ENCODE assay signal across 15 cellular contexts in the genomic region with DNA sequence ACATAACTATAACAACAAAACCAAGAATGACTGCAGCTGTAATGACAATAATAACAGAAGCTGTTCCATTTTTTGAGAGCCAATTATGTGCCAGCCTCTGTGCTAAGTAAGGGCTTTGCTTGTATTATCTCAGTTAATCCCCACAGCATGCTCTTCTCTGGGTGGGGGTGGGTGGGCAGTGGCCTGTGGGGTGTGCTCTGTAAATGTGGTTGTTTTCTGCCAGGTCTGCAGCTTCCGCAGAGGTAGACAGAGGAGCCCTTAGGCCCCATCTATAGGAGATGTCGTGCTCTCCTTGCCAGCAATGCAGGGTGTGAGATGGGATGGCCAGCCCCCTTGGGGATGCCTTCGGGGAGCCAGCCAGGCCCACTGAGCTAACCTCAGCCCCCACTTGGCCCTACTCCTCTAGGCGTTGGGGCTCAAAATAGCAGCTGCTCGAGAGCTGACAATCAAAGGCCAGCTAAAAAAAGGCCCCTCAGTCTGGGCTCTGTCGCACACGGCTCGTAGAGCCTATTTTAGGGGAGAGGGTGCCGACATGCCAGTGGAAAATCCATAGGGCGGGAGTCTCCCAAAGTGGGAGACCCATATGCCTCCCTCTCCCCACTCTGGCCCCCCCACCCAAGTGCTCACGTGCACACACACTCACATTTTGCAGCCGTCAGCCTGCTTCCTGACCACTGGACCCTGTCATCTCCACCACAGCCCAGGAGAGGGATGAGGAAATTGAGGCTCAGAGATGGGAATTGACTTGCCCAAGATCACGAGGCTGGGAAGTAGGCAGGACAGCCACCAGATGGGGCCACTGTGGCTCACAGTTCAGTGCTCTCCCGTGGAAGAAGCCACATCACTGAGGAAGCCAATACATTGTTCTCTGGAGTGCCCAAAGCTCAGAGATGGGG. TPM values are rescaled to one million over a fixed set of nuclear protein-coding genes. Genes with fewer than 3 reads are reported as not detected.
DNase-seq lines count a peak whose midpoint lies in the region; ATAC-seq, FAIRE-seq and TF ChIP-seq lines count a peak whose summit lies in the region.
"Had no signal": no experiment of that assay in that cellular context is flagged by ENCODE, and none has a peak within 500 bp of the region (broad histone marks: within the 10 kb centered on the region; RNA-seq: fewer than 3 reads in every experiment).

No MANE protein-coding gene starts in this region.

- no peak overlapping the region for H2BK20ac ChIP-seq in H1 (ENCODE audit: low read length)

- peaks cover 0 to 6% (median 3%) of the 10 kb centered on the region in 4 experiments; a peak in 4 of 7 replicates for H3K4me1 ChIP-seq in H1 (replicated peaks in 1 of 4; ENCODE audit: control insufficient read depth in 3 of 4, insufficient read depth in 4 of 4, low read length in 3 of 4)
- H3K4me1 ChIP-seq in muscle layer of colon (ENCODE audit: insufficient read depth, low read length), result peaks cover 69% of the 10 kb centered on the region

- FAIRE-seq in H1 (lab: Jason Lieb, UNC), result no peak
- FAIRE-seq: A204.1 had no signal

- H3K23me2 ChIP-seq in H1 (ENCODE audit: low read depth, low read length), result no peaks in the 10 kb centered on the region

- POLR2A ChIA-PET in H1 (lab: Charles Lee; ENCODE audit: partially characterized antibody), result interaction anchor here (1.2 to 1.5 kb wide), 2 partner anchors 10 to 22 kb away, joined by 5 read pairs; partner anchors contain the start of gene PDP2

- no peak overlapping the region for H2AFZ ChIP-seq in H1 (ENCODE audit: low read length)

- H2BK12ac ChIP-seq in H1 (ENCODE audit: low read depth, low read length), result no peak overlapping the region

- no peak overlapping the region for H4K5ac ChIP-seq in H1 (ENCODE audit: insufficient read length, low read depth, low read length)

- H3K4me3 ChIP-seq in H1 (ENCODE audit: extremely low read depth in 1 of 4, insufficient read depth in 2 of 4, low read depth in 3 of 4, low read length in 4 of 4) (no peak overlapping the region), muscle layer of colon (ENCODE audit: low read depth in 1 of 2, low read length in 2 of 2) (no peak overlapping the region)
- H3K4me3 ChIP-seq: skin epidermis had no signal

- TF ChIP-seq CTCF in H1 (IDR thresholded peaks at IDR 0.05; ENCODE audit: control extremely low read depth in 1 of 3, insufficient read depth in 1 of 3, low read depth in 1 of 3, low read length in 3 of 3), result no peak

- no peak for TF ChIP-seq POLR2A in H1 (IDR thresholded peaks at IDR 0.05; ENCODE audit: control extremely low read depth in 1 of 2, low read depth in 2 of 2, low read length in 2 of 2)

- H3K4me2 ChIP-seq in H1 (ENCODE audit: insufficient read depth in 1 of 2, low read depth in 2 of 2, low read length in 2 of 2), result no peak overlapping the region

- H4K91ac ChIP-seq in H1 (replicated peaks; ENCODE audit: insufficient read length, low read length), result no peak overlapping the region

- 81% methylated on average over 14 of the region's 14 CpGs; no CpG with 5 or more reads in 1 of the 2 experiments for WGBS in H1 (ENCODE audit: extremely low coverage in 1 of 2, insufficient coverage in 1 of 2, insufficient read length in 1 of 2, insufficient replicate concordance in 2 of 2, low coverage in 1 of 2, low lambda C conversion rate in 2 of 2, missing lambda C conversion rate in 1 of 2), 2 experiments

- H3K36me3 ChIP-seq in H1 (ENCODE audit: control insufficient read depth in 2 of 4, insufficient read depth in 4 of 4, low read length in 3 of 4) (no peaks in the 10 kb centered on the region), muscle layer of colon (ENCODE audit: insufficient read depth, low read length) (no peaks in the 10 kb centered on the region)

- no peak overlapping the region for H3K56ac ChIP-seq in H1 (replicated peaks; ENCODE audit: insufficient read length, low read depth, low read length)

- H3K23ac ChIP-seq in H1 (ENCODE audit: insufficient read length), result no peak overlapping the region

- no peak for ATAC-seq in HG02840 (IDR thresholded peaks at IDR 0.05; ENCODE audit: low FRiP score, unreplicated experiment)
- ATAC-seq: activated CD8-positive, alpha-beta T cell treated with anti-CD3 and anti-CD28 coated beads, Interleukin-2, amount 10 ng/mL, durations not matched to agents 7 days and 5 days; PC-3 had no signal

- CTCF ChIA-PET in H1 (lab: Charles Lee; ENCODE audit: partially characterized antibody), result interaction anchor here (0.9 to 42.0 kb wide), 6 partner anchors 4 to 66 kb away, joined by 3 to 1009 read pairs (median 5); partner anchors contain the start of genes CDH16, CES3, PDP2 and RRAD

- H2BK15ac ChIP-seq in H1 (ENCODE audit: low read length), result 0 out of 2 replicates have a peak overlapping the region, but pooled peaks have one; percentile 10

- H2BK120ac ChIP-seq in H1 (replicated peaks; ENCODE audit: low read depth, low read length), result no peak overlapping the region

- no peak overlapping the region for H3K9ac ChIP-seq in H1 (replicated peaks in 1 of 4; ENCODE audit: extremely low read depth in 1 of 4, low read depth in 3 of 4, low read length in 3 of 4)
- no peak overlapping the region for H3K9ac ChIP-seq in muscle layer of colon (ENCODE audit: low read length)

- no peaks in the 10 kb centered on the region; a peak in 1 of 7 replicates for H3K27me3 ChIP-seq in H1 (replicated peaks in 1 of 4; ENCODE audit: control insufficient read depth in 3 of 4, extremely low read depth in 1 of 4, insufficient read depth in 3 of 4, low read length in 3 of 4)
- H3K27me3 ChIP-seq in muscle layer of colon (ENCODE audit: control insufficient read depth in 1 of 2, insufficient read depth in 2 of 2, low read length in 2 of 2), result no peaks in the 10 kb centered on the region

- H3K27ac ChIP-seq in H1 (ENCODE audit: low read depth, low read length), result no peak overlapping the region
- peak overlapping the region; percentile 15 for H3K27ac ChIP-seq in muscle layer of colon (ENCODE audit: low read depth, low read length)
- H3K27ac ChIP-seq: HL-60 had no signal

- no peaks in the 10 kb centered on the region for H3K9me3 ChIP-seq in H1 (ENCODE audit: insufficient read depth in 2 of 2, low read depth in 1 of 2, low read length in 1 of 2)
- no peaks in the 10 kb centered on the region for H3K9me3 ChIP-seq in muscle layer of colon (ENCODE audit: low read length)

- DNase-seq in 8988T (peak; percentile 28), H1 (ENCODE audit: low read depth in 1 of 2, low spot score in 2 of 2) (no peak), DMS 273 treated with DMSO at 0.1 percent for 48 hours (lab: John Stamatoyannopoulos, UW) (no peak), retina (no peak)
- DNase-seq: activated CD8-positive, alpha-beta T cell treated with anti-CD3 and anti-CD28 coated beads, Interleukin-2, amount 10 ng/mL, durations not matched to agents 7 days and 5 days; activated naive CD4-positive, alpha-beta T cell; COR-L47; PC-3; trophoblast cell had no signal

- no peak overlapping the region for H2AK5ac ChIP-seq in H1 (ENCODE audit: low read depth, low read length)

- no peak overlapping the region for H3K14ac ChIP-seq in H1 (ENCODE audit: insufficient read length)

- TF ChIP-seq EP300 in H1 (IDR thresholded peaks at IDR 0.05; ENCODE audit: borderline replicate concordance in 1 of 2, low read depth in 2 of 2, low read length in 2 of 2), result no peak

- H4K8ac ChIP-seq in H1 (ENCODE audit: extremely low read depth, insufficient read depth, low read length), result no peak overlapping the region

- no peaks in the 10 kb centered on the region for H3K79me1 ChIP-seq in H1 (ENCODE audit: low read depth, low read length)

- no peak for TF ChIP-seq RAD21 in H1 (IDR thresholded peaks at IDR 0.05 in 1 of 2, conservative IDR thresholded peaks at IDR 0.05 in 1 of 2; ENCODE audit: low read depth in 2 of 2, low read length in 2 of 2)

- H3K4ac ChIP-seq in H1 (replicated peaks; ENCODE audit: insufficient read length, low read depth, low read length), result no peak overlapping the region

- H4K20me1 ChIP-seq in H1 (replicated peaks in 1 of 2; ENCODE audit: control insufficient read depth in 1 of 2, insufficient read depth in 2 of 2, low read length in 2 of 2), result no peaks in the 10 kb centered on the region

- H2BK5ac ChIP-seq in H1 (ENCODE audit: low read depth, low read length), result no peak overlapping the region

- no peaks in the 10 kb centered on the region for H3K79me2 ChIP-seq in H1 (ENCODE audit: control insufficient read depth in 1 of 2, insufficient read depth in 2 of 2, low read length in 2 of 2)

- H3K18ac ChIP-seq in H1 (ENCODE audit: extremely low read depth, low read length), result no peak overlapping the region

RNA-seq across cellular contexts. Expression of gene CDH16, which starts 15.8 kb away (rescaled TPM):
- total RNA-seq in H1 (2021; fragmentation: NEBNext Ultra II Directional; extraction: Animal tissue kit (Norgen Biotek cat#: 25700)), result not detected in 2 replicates
- not detected in 2 replicates for polyA plus RNA-seq in H1 (2011; rRNA removed)
- not detected for polyA plus RNA-seq in H1 (2011; cell fraction: cytosol; rRNA removed)
- not detected for polyA plus RNA-seq in H1 (2011; cell fraction: nucleus; rRNA removed)
- polyA plus RNA-seq in H1 (2012, experiment 1 of 2), result not detected in 4 replicates
- not detected for polyA plus RNA-seq in H1 (2012, experiment 2 of 2)
- polyA plus RNA-seq in H1 (2013, experiment 1 of 2), result not detected
- polyA plus RNA-seq in H1 (2013, experiment 2 of 2), result not detected
- not detected in 2 replicates for polyA minus RNA-seq in H1 (2011; rRNA and poly(A)+ RNA removed)
- not detected for polyA minus RNA-seq in H1 (2011; cell fraction: cytosol; rRNA and poly(A)+ RNA removed)
- polyA minus RNA-seq in H1 (2011; cell fraction: nucleus; rRNA and poly(A)+ RNA removed), result not detected
- total RNA-seq: activated CD8-positive, alpha-beta T cell treated with anti-CD3 and anti-CD28 coated beads, Interleukin-2, amount 10 ng/mL, durations not matched to agents 7 days and 5 days; M059J; PC-3 had no signal

RNA-seq across cellular contexts. Expression of gene RRAD, which starts 22.4 kb away (rescaled TPM):
- not detected in 2 replicates for total RNA-seq in H1 (2021; fragmentation: NEBNext Ultra II Directional; extraction: Animal tissue kit (Norgen Biotek cat#: 25700))
- polyA plus RNA-seq in H1 (2011; rRNA removed), result 0.08 and 0.17 TPM in 2 replicates
- 0.26 TPM for polyA plus RNA-seq in H1 (2011; cell fraction: cytosol; rRNA removed)
- polyA plus RNA-seq in H1 (2011; cell fraction: nucleus; rRNA removed), result 0.57 TPM
- polyA plus RNA-seq in H1 (2012, experiment 1 of 2), result 0.16 to 0.83 TPM (median 0.18 TPM) in 3 of 4 replicates, not detected in the other
- polyA plus RNA-seq in H1 (2012, experiment 2 of 2), result 0.16 TPM
- polyA plus RNA-seq in H1 (2013, experiment 1 of 2), result 0.08 TPM
- polyA plus RNA-seq in H1 (2013, experiment 2 of 2), result 0.09 TPM
- polyA minus RNA-seq in H1 (2011; rRNA and poly(A)+ RNA removed), result not detected in 2 replicates
- not detected for polyA minus RNA-seq in H1 (2011; cell fraction: cytosol; rRNA and poly(A)+ RNA removed)
- polyA minus RNA-seq in H1 (2011; cell fraction: nucleus; rRNA and poly(A)+ RNA removed), result not detected

RNA-seq across cellular contexts. Expression of gene PDP2, which starts 22.6 kb away (rescaled TPM):
- total RNA-seq in H1 (2021; fragmentation: NEBNext Ultra II Directional; extraction: Animal tissue kit (Norgen Biotek cat#: 25700)), result 36.0 and 36.5 TPM in 2 replicates
- 10.1 and 11.7 TPM in 2 replicates for polyA plus RNA-seq in H1 (2011; rRNA removed)
- polyA plus RNA-seq in H1 (2011; cell fraction: cytosol; rRNA removed), result 15.6 TPM
- 20.5 TPM for polyA plus RNA-seq in H1 (2011; cell fraction: nucleus; rRNA removed)
- polyA plus RNA-seq in H1 (2012, experiment 1 of 2), result 10.6 to 16.3 TPM (median 15.7 TPM) in 4 replicates
- polyA plus RNA-seq in H1 (2012, experiment 2 of 2), result 14.4 TPM
- polyA plus RNA-seq in H1 (2013, experiment 1 of 2), result 13.5 TPM
- 12.7 TPM for polyA plus RNA-seq in H1 (2013, experiment 2 of 2)
- polyA minus RNA-seq in H1 (2011; rRNA and poly(A)+ RNA removed), result 97.6 and 123 TPM in 2 replicates
- polyA minus RNA-seq in H1 (2011; cell fraction: cytosol; rRNA and poly(A)+ RNA removed), result 19.5 TPM
- 28.7 TPM for polyA minus RNA-seq in H1 (2011; cell fraction: nucleus; rRNA and poly(A)+ RNA removed)

RNA-seq across cellular contexts. Expression of gene CIAO2B, which starts 31.3 kb away (rescaled TPM):
- 65.6 and 71.3 TPM in 2 replicates for total RNA-seq in H1 (2021; fragmentation: NEBNext Ultra II Directional; extraction: Animal tissue kit (Norgen Biotek cat#: 25700))
- polyA plus RNA-seq in H1 (2011; rRNA removed), result 248 and 256 TPM in 2 replicates
- polyA plus RNA-seq in H1 (2011; cell fraction: cytosol; rRNA removed), result 191 TPM
- polyA plus RNA-seq in H1 (2011; cell fraction: nucleus; rRNA removed), result 156 TPM
- polyA plus RNA-seq in H1 (2012, experiment 1 of 2), result 67.2 to 137 TPM (median 134 TPM) in 4 replicates
- 152 TPM for polyA plus RNA-seq in H1 (2012, experiment 2 of 2)
- polyA plus RNA-seq in H1 (2013, experiment 1 of 2), result 82.5 TPM
- 88.9 TPM for polyA plus RNA-seq in H1 (2013, experiment 2 of 2)
- polyA minus RNA-seq in H1 (2011; rRNA and poly(A)+ RNA removed), result 69.6 and 94.4 TPM in 2 replicates
- polyA minus RNA-seq in H1 (2011; cell fraction: cytosol; rRNA and poly(A)+ RNA removed), result 53.9 TPM
- polyA minus RNA-seq in H1 (2011; cell fraction: nucleus; rRNA and poly(A)+ RNA removed), result 28.7 TPM

RNA-seq across cellular contexts. Expression of gene CES2, which starts 32.4 kb away (rescaled TPM):
- total RNA-seq in H1 (2021; fragmentation: NEBNext Ultra II Directional; extraction: Animal tissue kit (Norgen Biotek cat#: 25700)), result 14.4 and 14.7 TPM in 2 replicates
- 8.6 and 16.8 TPM in 2 replicates for polyA plus RNA-seq in H1 (2011; rRNA removed)
- 12.2 TPM for polyA plus RNA-seq in H1 (2011; cell fraction: cytosol; rRNA removed)
- polyA plus RNA-seq in H1 (2011; cell fraction: nucleus; rRNA removed), result 34.5 TPM
- polyA plus RNA-seq in H1 (2012, experiment 1 of 2), result 12.3 to 15.9 TPM (median 14.2 TPM) in 4 replicates
- 10.4 TPM for polyA plus RNA-seq in H1 (2012, experiment 2 of 2)
- 14.2 TPM for polyA plus RNA-seq in H1 (2013, experiment 1 of 2)
- polyA plus RNA-seq in H1 (2013, experiment 2 of 2), result 12.1 TPM
- polyA minus RNA-seq in H1 (2011; rRNA and poly(A)+ RNA removed), result 16.0 and 19.1 TPM in 2 replicates
- 9.0 TPM for polyA minus RNA-seq in H1 (2011; cell fraction: cytosol; rRNA and poly(A)+ RNA removed)
- 33.8 TPM for polyA minus RNA-seq in H1 (2011; cell fraction: nucleus; rRNA and poly(A)+ RNA removed)
